In the genomic region with DNA sequence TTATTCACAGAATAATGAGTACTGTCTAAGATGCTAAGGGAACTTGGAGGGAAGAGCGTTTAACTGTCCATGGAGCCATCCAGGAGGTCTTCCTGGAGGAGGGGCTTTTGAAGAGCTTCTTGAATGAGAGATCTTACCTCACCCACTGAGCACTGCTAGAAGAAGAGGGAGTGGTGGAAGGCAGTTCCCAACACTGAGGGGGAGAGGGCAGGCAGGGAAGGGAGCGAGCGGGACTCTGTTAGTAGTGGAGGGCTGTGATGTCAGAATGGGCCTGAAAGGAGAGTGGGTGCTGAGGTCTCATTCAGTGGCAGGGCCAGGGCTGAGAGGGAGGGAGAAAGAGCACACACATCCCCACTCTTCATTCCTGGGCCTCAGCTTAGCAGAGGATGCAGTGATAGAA, we compare ENCODE assay signal across 19 cellular contexts.
DNase-seq lines count a peak whose midpoint lies in the region; ATAC-seq, FAIRE-seq and TF ChIP-seq lines count a peak whose summit lies in the region.
"Had no signal": no experiment of that assay in that cellular context is flagged by ENCODE, and none has a peak within 500 bp of the region (broad histone marks: within the 10 kb centered on the region; RNA-seq: fewer than 3 reads in every experiment).

No MANE protein-coding gene starts in this region.

- H2BK5ac ChIP-seq in H1 (ENCODE audit: low read depth, low read length), result no peak overlapping the region
- no peak overlapping the region for H2BK5ac ChIP-seq in trophoblast cell (ENCODE audit: low read depth, low read length, poor library complexity)

- no peaks in the 10 kb centered on the region for H3K27me3 Mint-ChIP-seq in activated CD4-positive, alpha-beta T cell treated with anti-CD3 and anti-CD28 coated beads for 36 hours

- no peak for DNase-seq in activated CD4-positive, alpha-beta T cell treated with anti-CD3 and anti-CD28 coated beads for 36 hours
- DNase-seq in activated CD4-positive, alpha-beta T cell treated with anti-CD3 and anti-CD28 coated beads for 1 hour, result no peak
- DNase-seq in H1 (ENCODE audit: low read depth in 1 of 2, low spot score in 2 of 2), result peak in 1 of 2 experiments; percentile 43
- DNase-seq in trophoblast cell, result no peak
- no peak for DNase-seq in NCI-H2081 treated with DMSO at 0.1 percent for 48 hours (lab: John Stamatoyannopoulos, UW)
- no peak for DNase-seq in activated gamma-delta T cell (lab: John Stamatoyannopoulos, UW)
- DNase-seq: Calu3, GDM1, NCI-H1048, NCI-H774, PC-9, thyroid gland had no signal

- H4K91ac ChIP-seq in H1 (replicated peaks; ENCODE audit: insufficient read length, low read length) (peak overlapping the region; percentile 48), trophoblast cell (ENCODE audit: low read depth, low read length) (no peak overlapping the region)

- no peak overlapping the region for H4K5ac ChIP-seq in H1 (ENCODE audit: insufficient read length, low read depth, low read length)

- no peak for TF ChIP-seq CTCF in KMS-11 (conservative IDR thresholded peaks at IDR 0.05; ENCODE audit: low read depth, low read length)
- TF ChIP-seq CTCF in H1 (IDR thresholded peaks at IDR 0.05; ENCODE audit: control extremely low read depth in 1 of 3, insufficient read depth in 1 of 3, low read depth in 1 of 3, low read length in 3 of 3), result no peak

- H3K27ac ChIP-seq in KMS-11 (no peak overlapping the region), H1 (ENCODE audit: low read depth, low read length) (no peak overlapping the region), trophoblast cell (ENCODE audit: low read depth, low read length) (no peak overlapping the region)
- H3K27ac ChIP-seq: A549, coronary artery, epithelial cell of prostate, PC-9, VCaP had no signal

- H2AK5ac ChIP-seq in H1 (ENCODE audit: low read depth, low read length), result no peak overlapping the region
- no peak overlapping the region for H2AK5ac ChIP-seq in trophoblast cell (ENCODE audit: low read length)

- no peak overlapping the region for H3K56ac ChIP-seq in H1 (replicated peaks; ENCODE audit: insufficient read length, low read depth, low read length)

- H3K79me1 ChIP-seq in H1 (ENCODE audit: low read depth, low read length) (peaks cover 15% of the 10 kb centered on the region), trophoblast cell (ENCODE audit: low read length) (no peaks in the 10 kb centered on the region)

- intact Hi-C loops in activated CD4-positive, alpha-beta T cell treated with anti-CD3 and anti-CD28 coated beads for 36 hours (cut with DNase I, micrococcal nuclease), result no loop called here

- no peaks in the 10 kb centered on the region for H3K9me3 ChIP-seq in H1 (ENCODE audit: insufficient read depth in 2 of 2, low read depth in 1 of 2, low read length in 1 of 2)
- H3K9me3 ChIP-seq in trophoblast cell (ENCODE audit: insufficient read depth, low read depth, low read length), result no peaks in the 10 kb centered on the region
- H3K9me3 ChIP-seq: A549, thyroid gland had no signal

- H2BK120ac ChIP-seq in H1 (replicated peaks; ENCODE audit: low read depth, low read length), result no peak overlapping the region
- no peak overlapping the region for H2BK120ac ChIP-seq in trophoblast cell (ENCODE audit: insufficient read depth, low read length, poor library complexity)

- no peak overlapping the region for H4K12ac ChIP-seq in trophoblast cell (ENCODE audit: low read depth, low read length)

- H3K79me2 ChIP-seq in KMS-11 (ENCODE audit: insufficient read depth, low read depth) (peaks cover 66% of the 10 kb centered on the region), H1 (ENCODE audit: control insufficient read depth in 1 of 2, insufficient read depth in 2 of 2, low read length in 2 of 2) (peaks cover 8 to 89% of the 10 kb centered on the region in 2 experiments), trophoblast cell (ENCODE audit: control insufficient read depth, insufficient read depth, low read length, poor library complexity) (peaks cover 4% of the 10 kb centered on the region)

- no peaks in the 10 kb centered on the region for H3K23me2 ChIP-seq in H1 (ENCODE audit: low read depth, low read length)

- peaks cover 52% of the 10 kb centered on the region for H3K36me3 Mint-ChIP-seq in activated CD4-positive, alpha-beta T cell treated with anti-CD3 and anti-CD28 coated beads for 36 hours (ENCODE audit: low read depth)

- no peak for TF ChIP-seq EP300 in H1 (IDR thresholded peaks at IDR 0.05; ENCODE audit: borderline replicate concordance in 1 of 2, low read depth in 2 of 2, low read length in 2 of 2)

- H3K14ac ChIP-seq in H1 (ENCODE audit: insufficient read length) (no peak overlapping the region), trophoblast cell (ENCODE audit: low read length) (no peak overlapping the region)

- no peaks in the 10 kb centered on the region for H3K27me3 ChIP-seq in KMS-11 (ENCODE audit: insufficient read depth, low read depth)
- H3K27me3 ChIP-seq in H1 (replicated peaks in 1 of 4; ENCODE audit: control insufficient read depth in 3 of 4, extremely low read depth in 1 of 4, insufficient read depth in 3 of 4, low read length in 3 of 4), result no peaks in the 10 kb centered on the region
- H3K27me3 ChIP-seq in trophoblast cell (ENCODE audit: insufficient read depth, low read length), result no peaks in the 10 kb centered on the region
- H3K27me3 ChIP-seq: thyroid gland had no signal

- peak overlapping the region; percentile 89 for H3K27ac Mint-ChIP-seq in activated CD4-positive, alpha-beta T cell treated with anti-CD3 and anti-CD28 coated beads for 36 hours

- POLR2A ChIA-PET in activated CD4-positive, alpha-beta T cell treated with anti-CD3 and anti-CD28 coated beads for 36 hours (lab: Charles Lee), result no interaction called here
- POLR2A ChIA-PET in H1 (lab: Charles Lee; ENCODE audit: partially characterized antibody), result interaction anchor here (0.8 kb wide), 1 partner anchor 22 kb away, joined by 4 read pairs; no protein-coding TSS in a partner anchor

- no peak overlapping the region for H2BK15ac ChIP-seq in H1 (ENCODE audit: low read length)

- H3K4me1 ChIP-seq in KMS-11 (ENCODE audit: low read depth, poor library complexity, severe bottlenecking) (peaks cover 94% of the 10 kb centered on the region), H1 (replicated peaks in 1 of 4; ENCODE audit: control insufficient read depth in 3 of 4, insufficient read depth in 4 of 4, low read length in 3 of 4) (peaks cover 4 to 16% (median 11%) of the 10 kb centered on the region in 4 experiments; a peak in 5 of 7 replicates), trophoblast cell (ENCODE audit: control insufficient read depth in 1 of 2, insufficient read depth in 2 of 2, low read length in 2 of 2) (peaks cover 0 to 2% of the 10 kb centered on the region in 2 experiments)
- H3K4me1 ChIP-seq: A549 had no signal

- H4K20me1 ChIP-seq in KMS-11 (ENCODE audit: insufficient read depth) (no peaks in the 10 kb centered on the region), H1 (replicated peaks in 1 of 2; ENCODE audit: control insufficient read depth in 1 of 2, insufficient read depth in 2 of 2, low read length in 2 of 2) (peaks cover 6 to 20% of the 10 kb centered on the region in 2 experiments)

- H2BK12ac ChIP-seq in H1 (ENCODE audit: low read depth, low read length), result no peak overlapping the region
- no peak overlapping the region for H2BK12ac ChIP-seq in trophoblast cell (ENCODE audit: low read length)

- H3K18ac ChIP-seq in H1 (ENCODE audit: extremely low read depth, low read length) (no peak overlapping the region), trophoblast cell (ENCODE audit: low read length) (no peak overlapping the region)

- no peak for TF ChIP-seq POLR2A in H1 (IDR thresholded peaks at IDR 0.05; ENCODE audit: control extremely low read depth in 1 of 2, low read depth in 2 of 2, low read length in 2 of 2)

- FAIRE-seq in H1 (lab: Jason Lieb, UNC), result no peak
- FAIRE-seq: A549 had no signal

- H2AFZ ChIP-seq in KMS-11 (ENCODE audit: low read depth) (no peak overlapping the region), H1 (ENCODE audit: low read length) (no peak overlapping the region), trophoblast cell (ENCODE audit: insufficient read depth, low read length, poor library complexity) (no peak overlapping the region)
- H2AFZ ChIP-seq: PC-9 had no signal

- peaks cover 90% of the 10 kb centered on the region for H3K4me1 Mint-ChIP-seq in activated CD4-positive, alpha-beta T cell treated with anti-CD3 and anti-CD28 coated beads for 36 hours

- CTCF ChIA-PET in activated CD4-positive, alpha-beta T cell treated with anti-CD3 and anti-CD28 coated beads for 36 hours (lab: Charles Lee), result interaction anchor here (0.8 kb wide), 1 partner anchor 37 kb away, joined by 3 read pairs; no protein-coding TSS in a partner anchor
- CTCF ChIA-PET in H1 (lab: Charles Lee; ENCODE audit: partially characterized antibody), result interaction anchor here (1.6 kb wide), 1 partner anchor 22 kb away, joined by 3 read pairs; no protein-coding TSS in a partner anchor

- 76% methylated on average over 3 of the region's 3 CpGs; no CpG with 5 or more reads in 1 of the 2 experiments for WGBS in H1 (ENCODE audit: extremely low coverage in 1 of 2, insufficient coverage in 1 of 2, insufficient read length in 1 of 2, insufficient replicate concordance in 2 of 2, low coverage in 1 of 2, low lambda C conversion rate in 2 of 2, missing lambda C conversion rate in 1 of 2), 2 experiments
- no CpG with 5 or more reads among the region's 3 CpGs for WGBS in trophoblast cell (ENCODE audit: extremely low coverage, insufficient coverage, insufficient read length)

- H3K4ac ChIP-seq in H1 (replicated peaks; ENCODE audit: insufficient read length, low read depth, low read length) (no peak overlapping the region), trophoblast cell (ENCODE audit: low read depth, low read length) (peak overlapping the region; percentile 3)

- no peak for ATAC-seq in activated CD4-positive, alpha-beta T cell treated with anti-CD3 and anti-CD28 coated beads for 36 hours
- no peak for ATAC-seq in HG03565 (IDR thresholded peaks at IDR 0.05; ENCODE audit: unreplicated experiment)
- ATAC-seq: A549, sciatic nerve had no signal

- no peak overlapping the region for H3K23ac ChIP-seq in H1 (ENCODE audit: insufficient read length)
- no peak overlapping the region for H3K23ac ChIP-seq in trophoblast cell (ENCODE audit: low read length)

- H3K4me2 ChIP-seq in KMS-11 (peak overlapping the region; percentile 80; the same call in 1 of the 2 replicates), H1 (ENCODE audit: insufficient read depth in 1 of 2, low read depth in 2 of 2, low read length in 2 of 2) (no peak overlapping the region), trophoblast cell (ENCODE audit: low read length) (no peak overlapping the region)
- H3K4me2 ChIP-seq: A549, PC-9 had no signal

- H3K4me3 ChIP-seq in KMS-11 (IDR thresholded peaks at IDR 0.05; ENCODE audit: insufficient read depth, low read depth, low read length) (no peak overlapping the region), H1 (ENCODE audit: extremely low read depth in 1 of 4, insufficient read depth in 2 of 4, low read depth in 3 of 4, low read length in 4 of 4) (no peak overlapping the region), trophoblast cell (ENCODE audit: low read depth, low read length) (no peak overlapping the region)
- H3K4me3 ChIP-seq: A549, coronary artery, PC-9, thyroid gland had no signal

- no peak overlapping the region for H4K8ac ChIP-seq in H1 (ENCODE audit: extremely low read depth, insufficient read depth, low read length)
- no peak overlapping the region for H4K8ac ChIP-seq in trophoblast cell (ENCODE audit: low read depth, low read length)

- no peak overlapping the region for H3K9ac ChIP-seq in KMS-11
- no peak overlapping the region for H3K9ac ChIP-seq in H1 (replicated peaks in 1 of 4; ENCODE audit: extremely low read depth in 1 of 4, low read depth in 3 of 4, low read length in 3 of 4)
- no peak overlapping the region for H3K9ac ChIP-seq in trophoblast cell (ENCODE audit: low read length)

- no peak for TF ChIP-seq RAD21 in H1 (IDR thresholded peaks at IDR 0.05 in 1 of 2, conservative IDR thresholded peaks at IDR 0.05 in 1 of 2; ENCODE audit: low read depth in 2 of 2, low read length in 2 of 2)

- H3K4me3 Mint-ChIP-seq in activated CD4-positive, alpha-beta T cell treated with anti-CD3 and anti-CD28 coated beads for 36 hours, result no peak overlapping the region

- H2BK20ac ChIP-seq in H1 (ENCODE audit: low read length), result no peak overlapping the region

- H3K36me3 ChIP-seq in KMS-11 (ENCODE audit: insufficient read depth) (no peaks in the 10 kb centered on the region), H1 (ENCODE audit: control insufficient read depth in 2 of 4, insufficient read depth in 4 of 4, low read length in 3 of 4) (no peaks in the 10 kb centered on the region), trophoblast cell (ENCODE audit: control insufficient read depth in 1 of 2, insufficient read depth in 2 of 2, low read length in 2 of 2) (no peaks in the 10 kb centered on the region)
- H3K36me3 ChIP-seq: thyroid gland had no signal

- H3K9me3 Mint-ChIP-seq in activated CD4-positive, alpha-beta T cell treated with anti-CD3 and anti-CD28 coated beads for 36 hours (ENCODE audit: low read depth), result no peaks in the 10 kb centered on the region
